ENCODE assay signal across 2 cellular contexts in the genomic region with DNA sequence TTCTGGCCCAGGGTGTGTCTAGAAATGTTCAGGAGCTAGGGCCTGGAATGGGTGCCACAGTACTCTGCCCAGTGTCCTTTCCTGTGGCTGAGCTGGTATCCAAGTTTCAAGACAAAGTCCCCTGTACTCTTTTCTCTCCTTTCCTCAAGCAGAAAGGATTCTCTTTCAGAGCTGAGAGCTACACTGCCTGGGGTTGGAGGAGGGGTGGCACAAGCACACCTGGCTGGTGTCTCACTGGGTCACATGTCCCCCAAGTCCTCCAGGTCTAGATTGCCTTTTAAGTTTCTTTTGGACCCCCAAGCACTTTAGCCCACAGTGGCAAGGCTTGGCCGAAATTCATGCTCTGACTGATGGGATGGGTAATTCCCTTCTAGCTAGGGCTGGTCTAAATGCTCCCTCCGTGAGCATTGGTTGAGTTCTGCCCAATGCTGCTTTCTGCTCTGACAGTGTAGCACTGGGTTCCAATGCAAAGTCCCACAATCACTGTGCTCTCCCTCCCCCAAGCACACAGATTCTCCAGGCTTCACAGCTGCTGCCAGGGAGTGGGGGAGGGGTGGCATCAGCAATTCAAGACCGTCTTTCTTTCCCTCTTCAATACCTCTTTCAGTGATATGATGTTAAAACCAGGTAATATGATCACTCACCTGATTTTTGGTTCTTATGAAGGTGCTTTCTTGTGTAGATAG.
TF ChIP-seq lines count a peak whose summit lies in the region.

No MANE protein-coding gene starts in this region.

TF ChIP-seq in A549, 52 proteins besides CTCF, POLR2A, EP300 and RAD21:
- TF ChIP-seq JUNB (IDR thresholded peaks at IDR 0.05) (no peak), POLR2AphosphoS2 (conservative IDR thresholded peaks at IDR 0.05; ENCODE audit: low read length) (no peak), ZNF302 (CRISPR knock-in tag; IDR thresholded peaks at IDR 0.05) (no peak), TFCP2L1 (CRISPR knock-in tag; IDR thresholded peaks at IDR 0.05) (no peak), EHMT2 (IDR thresholded peaks at IDR 0.05; ENCODE audit: low read depth) (no peak), RNF2 (IDR thresholded peaks at IDR 0.05; ENCODE audit: borderline replicate concordance, low read depth) (no peak), CBX8 (IDR thresholded peaks at IDR 0.05) (no peak), RARB (CRISPR knock-in tag; IDR thresholded peaks at IDR 0.05) (no peak), SREBF2 (IDR thresholded peaks at IDR 0.05) (no peak), HDAC2 (IDR thresholded peaks at IDR 0.05) (no peak), MAFK (IDR thresholded peaks at IDR 0.05; ENCODE audit: partially characterized antibody) (no peak)
- TF ChIP-seq, protein P1, sequence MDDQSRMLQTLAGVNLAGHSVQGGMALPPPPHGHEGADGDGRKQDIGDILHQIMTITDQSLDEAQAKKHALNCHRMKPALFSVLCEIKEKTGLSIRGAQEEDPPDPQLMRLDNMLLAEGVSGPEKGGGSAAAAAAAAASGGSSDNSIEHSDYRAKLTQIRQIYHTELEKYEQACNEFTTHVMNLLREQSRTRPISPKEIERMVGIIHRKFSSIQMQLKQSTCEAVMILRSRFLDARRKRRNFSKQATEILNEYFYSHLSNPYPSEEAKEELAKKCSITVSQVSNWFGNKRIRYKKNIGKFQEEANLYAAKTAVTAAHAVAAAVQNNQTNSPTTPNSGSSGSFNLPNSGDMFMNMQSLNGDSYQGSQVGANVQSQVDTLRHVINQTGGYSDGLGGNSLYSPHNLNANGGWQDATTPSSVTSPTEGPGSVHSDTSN (IDR thresholded peaks at IDR 0.05), result no peak
- TF ChIP-seq, protein P2, sequence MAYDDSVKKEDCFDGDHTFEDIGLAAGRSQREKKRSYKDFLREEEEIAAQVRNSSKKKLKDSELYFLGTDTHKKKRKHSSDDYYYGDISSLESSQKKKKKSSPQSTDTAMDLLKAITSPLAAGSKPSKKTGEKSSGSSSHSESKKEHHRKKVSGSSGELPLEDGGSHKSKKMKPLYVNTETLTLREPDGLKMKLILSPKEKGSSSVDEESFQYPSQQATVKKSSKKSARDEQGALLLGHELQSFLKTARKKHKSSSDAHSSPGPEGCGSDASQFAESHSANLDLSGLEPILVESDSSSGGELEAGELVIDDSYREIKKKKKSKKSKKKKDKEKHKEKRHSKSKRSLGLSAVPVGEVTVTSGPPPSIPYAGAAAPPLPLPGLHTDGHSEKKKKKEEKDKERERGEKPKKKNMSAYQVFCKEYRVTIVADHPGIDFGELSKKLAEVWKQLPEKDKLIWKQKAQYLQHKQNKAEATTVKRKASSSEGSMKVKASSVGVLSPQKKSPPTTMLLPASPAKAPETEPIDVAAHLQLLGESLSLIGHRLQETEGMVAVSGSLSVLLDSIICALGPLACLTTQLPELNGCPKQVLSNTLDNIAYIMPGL (CRISPR knock-in tag; IDR thresholded peaks at IDR 0.05; ENCODE audit: borderline replicate concordance), result no peak
- TF ChIP-seq, protein P3, sequence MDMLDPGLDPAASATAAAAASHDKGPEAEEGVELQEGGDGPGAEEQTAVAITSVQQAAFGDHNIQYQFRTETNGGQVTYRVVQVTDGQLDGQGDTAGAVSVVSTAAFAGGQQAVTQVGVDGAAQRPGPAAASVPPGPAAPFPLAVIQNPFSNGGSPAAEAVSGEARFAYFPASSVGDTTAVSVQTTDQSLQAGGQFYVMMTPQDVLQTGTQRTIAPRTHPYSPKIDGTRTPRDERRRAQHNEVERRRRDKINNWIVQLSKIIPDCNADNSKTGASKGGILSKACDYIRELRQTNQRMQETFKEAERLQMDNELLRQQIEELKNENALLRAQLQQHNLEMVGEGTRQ (IDR thresholded peaks at IDR 0.05), result no peak
- TF ChIP-seq, protein P4, sequence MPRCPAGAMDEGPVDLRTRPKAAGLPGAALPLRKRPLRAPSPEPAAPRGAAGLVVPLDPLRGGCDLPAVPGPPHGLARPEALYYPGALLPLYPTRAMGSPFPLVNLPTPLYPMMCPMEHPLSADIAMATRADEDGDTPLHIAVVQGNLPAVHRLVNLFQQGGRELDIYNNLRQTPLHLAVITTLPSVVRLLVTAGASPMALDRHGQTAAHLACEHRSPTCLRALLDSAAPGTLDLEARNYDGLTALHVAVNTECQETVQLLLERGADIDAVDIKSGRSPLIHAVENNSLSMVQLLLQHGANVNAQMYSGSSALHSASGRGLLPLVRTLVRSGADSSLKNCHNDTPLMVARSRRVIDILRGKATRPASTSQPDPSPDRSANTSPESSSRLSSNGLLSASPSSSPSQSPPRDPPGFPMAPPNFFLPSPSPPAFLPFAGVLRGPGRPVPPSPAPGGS (IDR thresholded peaks at IDR 0.05), result no peak
- TF ChIP-seq, protein P5, sequence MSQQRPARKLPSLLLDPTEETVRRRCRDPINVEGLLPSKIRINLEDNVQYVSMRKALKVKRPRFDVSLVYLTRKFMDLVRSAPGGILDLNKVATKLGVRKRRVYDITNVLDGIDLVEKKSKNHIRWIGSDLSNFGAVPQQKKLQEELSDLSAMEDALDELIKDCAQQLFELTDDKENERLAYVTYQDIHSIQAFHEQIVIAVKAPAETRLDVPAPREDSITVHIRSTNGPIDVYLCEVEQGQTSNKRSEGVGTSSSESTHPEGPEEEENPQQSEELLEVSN (IDR thresholded peaks at IDR 0.05; ENCODE audit: borderline replicate concordance, low read depth), result no peak
- TF ChIP-seq, protein P6, sequence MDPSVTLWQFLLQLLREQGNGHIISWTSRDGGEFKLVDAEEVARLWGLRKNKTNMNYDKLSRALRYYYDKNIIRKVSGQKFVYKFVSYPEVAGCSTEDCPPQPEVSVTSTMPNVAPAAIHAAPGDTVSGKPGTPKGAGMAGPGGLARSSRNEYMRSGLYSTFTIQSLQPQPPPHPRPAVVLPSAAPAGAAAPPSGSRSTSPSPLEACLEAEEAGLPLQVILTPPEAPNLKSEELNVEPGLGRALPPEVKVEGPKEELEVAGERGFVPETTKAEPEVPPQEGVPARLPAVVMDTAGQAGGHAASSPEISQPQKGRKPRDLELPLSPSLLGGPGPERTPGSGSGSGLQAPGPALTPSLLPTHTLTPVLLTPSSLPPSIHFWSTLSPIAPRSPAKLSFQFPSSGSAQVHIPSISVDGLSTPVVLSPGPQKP (IDR thresholded peaks at IDR 0.05; ENCODE audit: low read depth, low read length), result no peak

TF ChIP-seq in HepG2, 621 proteins besides CTCF, POLR2A, EP300 and RAD21:
- TF ChIP-seq AKAP8 (CRISPR knock-in tag; IDR thresholded peaks at IDR 0.05), result no peak
- TF ChIP-seq, protein P7, sequence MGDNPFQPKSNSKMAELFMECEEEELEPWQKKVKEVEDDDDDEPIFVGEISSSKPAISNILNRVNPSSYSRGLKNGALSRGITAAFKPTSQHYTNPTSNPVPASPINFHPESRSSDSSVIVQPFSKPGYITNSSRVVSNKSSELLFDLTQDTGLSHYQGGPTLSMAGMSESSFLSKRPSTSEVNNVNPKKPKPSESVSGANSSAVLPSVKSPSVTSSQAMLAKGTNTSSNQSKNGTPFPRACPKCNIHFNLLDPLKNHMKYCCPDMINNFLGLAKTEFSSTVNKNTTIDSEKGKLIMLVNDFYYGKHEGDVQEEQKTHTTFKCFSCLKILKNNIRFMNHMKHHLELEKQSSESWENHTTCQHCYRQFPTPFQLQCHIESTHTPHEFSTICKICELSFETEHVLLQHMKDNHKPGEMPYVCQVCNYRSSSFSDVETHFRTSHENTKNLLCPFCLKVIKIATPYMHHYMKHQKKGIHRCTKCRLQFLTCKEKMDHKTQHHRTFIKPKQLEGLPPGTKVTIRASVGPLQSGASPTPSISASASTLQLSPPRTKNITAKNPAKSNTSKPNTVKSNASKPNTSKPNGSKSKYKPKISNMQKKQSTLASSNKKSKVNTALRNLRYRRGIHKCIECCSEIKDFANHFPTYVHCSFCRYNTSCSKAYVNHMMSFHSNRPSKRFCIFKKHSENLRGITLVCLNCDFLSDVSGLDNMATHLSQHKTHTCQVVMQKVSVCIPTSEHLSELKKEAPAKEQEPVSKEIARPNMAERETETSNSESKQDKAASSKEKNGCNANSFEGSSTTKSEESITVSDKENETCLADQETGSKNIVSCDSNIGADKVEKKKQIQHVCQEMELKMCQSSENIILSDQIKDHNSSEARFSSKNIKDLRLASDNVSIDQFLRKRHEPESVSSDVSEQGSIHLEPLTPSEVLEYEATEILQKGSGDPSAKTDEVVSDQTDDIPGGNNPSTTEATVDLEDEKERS (CRISPR knock-in tag; IDR thresholded peaks at IDR 0.05), result no peak
- TF ChIP-seq ZNF550 (CRISPR knock-in tag; IDR thresholded peaks at IDR 0.05; ENCODE audit: borderline replicate concordance), result no peak
- no peak for TF ChIP-seq SMAD9 (CRISPR knock-in tag; IDR thresholded peaks at IDR 0.05)
- TF ChIP-seq PHF21A (CRISPR knock-in tag; IDR thresholded peaks at IDR 0.05), result no peak
- no peak for TF ChIP-seq FOSL2 (CRISPR knock-in tag; IDR thresholded peaks at IDR 0.05)
- no peak for TF ChIP-seq GLI4 (CRISPR knock-in tag; IDR thresholded peaks at IDR 0.05; ENCODE audit: borderline replicate concordance)
- TF ChIP-seq RFX5 (IDR thresholded peaks at IDR 0.05; ENCODE audit: low read depth, low read length), result no peak
- TF ChIP-seq, protein P8, sequence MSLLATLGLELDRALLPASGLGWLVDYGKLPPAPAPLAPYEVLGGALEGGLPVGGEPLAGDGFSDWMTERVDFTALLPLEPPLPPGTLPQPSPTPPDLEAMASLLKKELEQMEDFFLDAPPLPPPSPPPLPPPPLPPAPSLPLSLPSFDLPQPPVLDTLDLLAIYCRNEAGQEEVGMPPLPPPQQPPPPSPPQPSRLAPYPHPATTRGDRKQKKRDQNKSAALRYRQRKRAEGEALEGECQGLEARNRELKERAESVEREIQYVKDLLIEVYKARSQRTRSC (CRISPR knock-in tag; IDR thresholded peaks at IDR 0.05; ENCODE audit: low read depth), result no peak
- TF ChIP-seq ZNF644 (CRISPR knock-in tag; IDR thresholded peaks at IDR 0.05; ENCODE audit: low read depth), result no peak
- TF ChIP-seq MAFK (conservative IDR thresholded peaks at IDR 0.05 in 1 of 2, IDR thresholded peaks at IDR 0.05 in 1 of 2; ENCODE audit: low read length in 2 of 2), result no peak
- no peak for TF ChIP-seq HNRNPL (IDR thresholded peaks at IDR 0.05; ENCODE audit: low read depth, low read length)
- TF ChIP-seq, protein P9, sequence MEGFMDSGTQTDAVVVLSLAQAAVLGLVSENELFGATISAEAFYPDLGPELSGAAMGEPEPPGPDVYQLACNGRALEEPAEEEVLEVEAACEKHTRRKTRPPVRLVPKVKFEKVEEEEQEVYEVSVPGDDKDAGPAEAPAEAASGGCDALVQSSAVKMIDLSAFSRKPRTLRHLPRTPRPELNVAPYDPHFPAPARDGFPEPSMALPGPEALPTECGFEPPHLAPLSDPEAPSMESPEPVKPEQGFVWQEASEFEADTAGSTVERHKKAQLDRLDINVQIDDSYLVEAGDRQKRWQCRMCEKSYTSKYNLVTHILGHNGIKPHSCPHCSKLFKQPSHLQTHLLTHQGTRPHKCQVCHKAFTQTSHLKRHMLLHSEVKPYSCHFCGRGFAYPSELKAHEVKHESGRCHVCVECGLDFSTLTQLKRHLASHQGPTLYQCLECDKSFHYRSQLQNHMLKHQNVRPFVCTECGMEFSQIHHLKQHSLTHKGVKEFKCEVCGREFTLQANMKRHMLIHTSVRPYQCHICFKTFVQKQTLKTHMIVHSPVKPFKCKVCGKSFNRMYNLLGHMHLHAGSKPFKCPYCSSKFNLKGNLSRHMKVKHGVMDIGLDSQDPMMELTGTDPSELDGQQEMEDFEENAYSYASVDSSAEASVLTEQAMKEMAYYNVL (CRISPR knock-in tag; IDR thresholded peaks at IDR 0.05; ENCODE audit: borderline replicate concordance), result no peak
- no peak for TF ChIP-seq ZNF737 (CRISPR knock-in tag; IDR thresholded peaks at IDR 0.05; ENCODE audit: borderline replicate concordance)
- no peak for TF ChIP-seq RXRA (CRISPR knock-in tag; IDR thresholded peaks at IDR 0.05)
- TF ChIP-seq, protein P10, sequence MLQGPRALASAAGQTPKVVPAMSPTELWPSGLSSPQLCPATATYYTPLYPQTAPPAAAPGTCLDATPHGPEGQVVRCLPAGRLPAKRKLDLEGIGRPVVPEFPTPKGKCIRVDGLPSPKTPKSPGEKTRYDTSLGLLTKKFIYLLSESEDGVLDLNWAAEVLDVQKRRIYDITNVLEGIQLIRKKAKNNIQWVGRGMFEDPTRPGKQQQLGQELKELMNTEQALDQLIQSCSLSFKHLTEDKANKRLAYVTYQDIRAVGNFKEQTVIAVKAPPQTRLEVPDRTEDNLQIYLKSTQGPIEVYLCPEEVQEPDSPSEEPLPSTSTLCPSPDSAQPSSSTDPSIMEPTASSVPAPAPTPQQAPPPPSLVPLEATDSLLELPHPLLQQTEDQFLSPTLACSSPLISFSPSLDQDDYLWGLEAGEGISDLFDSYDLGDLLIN (CRISPR knock-in tag; IDR thresholded peaks at IDR 0.05; ENCODE audit: borderline replicate concordance), result no peak
